In genomic region chr20:49657118-49657901, GRCh38 we compare ENCODE assay signal across 12 cellular contexts. TPM values are rescaled to one million over a fixed set of nuclear protein-coding genes. Genes with fewer than 3 reads are reported as not detected.
DNase-seq lines count a peak whose midpoint lies in the region; ATAC-seq and FAIRE-seq lines count a peak whose summit lies in the region.
"Had no signal": no experiment of that assay in that cellular context is flagged by ENCODE, and none has a peak within 500 bp of the region (broad histone marks: within the 10 kb centered on the region; RNA-seq: fewer than 3 reads in every experiment).

No MANE protein-coding gene starts in this region.

- H3K36me3 Mint-ChIP-seq in immature natural killer cell: peaks cover 20 to 28% (median 20%) of the 10 kb centered on the region in 3 donors

- peak overlapping the region; percentile 40 for H3K4me3 ChIP-seq in adipocyte (ENCODE audit: low read length)
- no peak overlapping the region for H3K4me3 ChIP-seq in small intestine (ENCODE audit: low read depth in 1 of 2, low read length in 2 of 2)
- H3K4me3 ChIP-seq: prostate gland had no signal

- H3K4me1 Mint-ChIP-seq in immature natural killer cell: peaks cover 15 to 28% of the 10 kb centered on the region in 2 donors

- H3K4me1 ChIP-seq in adipocyte (ENCODE audit: control insufficient read depth, insufficient read depth, low read length) (peaks cover 35% of the 10 kb centered on the region), small intestine (ENCODE audit: control insufficient read depth in 2 of 2, insufficient read depth in 1 of 2, low read depth in 1 of 2, low read length in 1 of 2) (peaks cover 18 to 26% of the 10 kb centered on the region in 2 donors)
- H3K4me1 ChIP-seq: prostate gland had no signal

- H3K9me3 ChIP-seq in adipocyte (ENCODE audit: control insufficient read depth, low read length) (no peaks in the 10 kb centered on the region), small intestine (ENCODE audit: control insufficient read depth, low read depth) (no peaks in the 10 kb centered on the region)
- H3K9me3 ChIP-seq: prostate gland had no signal

- FAIRE-seq in small intestine (lab: Jason Lieb, UNC) (no peak), frontal cortex (lab: Jason Lieb, UNC) (no peak)
- FAIRE-seq: TTC549 had no signal

- H3K27ac Mint-ChIP-seq in immature natural killer cell: peak overlapping the region; percentile 47 to 82 (median 76)

- 61 to 68% (median 66%) methylated on average over 8 of the region's 8 CpGs for WGBS in small intestine, 3 donors

- no peaks in the 10 kb centered on the region for H3K9me3 Mint-ChIP-seq in immature natural killer cell

- H3K27me3 ChIP-seq in adipocyte (replicated peaks; ENCODE audit: control insufficient read depth, insufficient read depth, low read length): no peaks in the 10 kb centered on the region
- H3K27me3 ChIP-seq in small intestine (ENCODE audit: control insufficient read depth in 2 of 2, insufficient read depth in 2 of 2, low read length in 2 of 2): no peaks in the 10 kb centered on the region

- peaks cover 33% of the 10 kb centered on the region for H3K36me3 ChIP-seq in adipocyte (ENCODE audit: control insufficient read depth, insufficient read depth, low read length, severe bottlenecking)
- peaks cover 7 to 27% of the 10 kb centered on the region in 2 donors for H3K36me3 ChIP-seq in small intestine (ENCODE audit: control insufficient read depth in 2 of 2, insufficient read depth in 2 of 2, low read length in 2 of 2)
- H3K36me3 ChIP-seq: prostate gland had no signal

- no peaks in the 10 kb centered on the region for H3K27me3 Mint-ChIP-seq in immature natural killer cell (ENCODE audit: low read depth in 3 of 3)

- peak overlapping the region in 1 of 5 donors; percentile 8 for H3K4me3 Mint-ChIP-seq in immature natural killer cell

- H3K27ac ChIP-seq in small intestine (ENCODE audit: low read depth in 1 of 2, low read length in 1 of 2): peak overlapping the region; percentile 6 to 32
- H3K27ac ChIP-seq: prostate gland had no signal

- ATAC-seq in GM21447 (IDR thresholded peaks at IDR 0.05; ENCODE audit: unreplicated experiment): no peak

- DNase-seq in GM04504 (ENCODE audit: low read depth): peak; percentile 44
- DNase-seq in adipocyte (ENCODE audit: low read depth): peak; percentile 51
- DNase-seq in immature natural killer cell: no peak
- peak; percentile 61 for DNase-seq in small intestine
- no peak for DNase-seq in DMS53 (lab: John Stamatoyannopoulos, UW)
- no peak for DNase-seq in frontal cortex (ENCODE audit: low spot score in 2 of 2)
- DNase-seq in NCI-H1417 (lab: John Stamatoyannopoulos, UW): no peak
- DNase-seq: cortex of kidney, GOT3 had no signal

- H3K9ac ChIP-seq in adipocyte (ENCODE audit: low read length): peak overlapping the region; percentile 44

RNA-seq across cellular contexts. Expression of gene B4GALT5, which starts 56.4 kb away (rescaled TPM):
- polyA plus RNA-seq in immature natural killer cell (1 to 10 TPM in 2 of 3 donors, under 1 TPM in 1; 0.35 to 3.2 (median 2.8) TPM), small intestine (10 to 100 TPM; 11.9 to 24.8 (median 16.2) TPM)
- 62.0 TPM for total RNA-seq in frontal cortex

Comparison
In these comparisons a context has a peak if more than half of its experiments do, and no peak if none do; other contexts are left out.
1. DNase-seq: peak in GM04504 (single experiment), adipocyte (single experiment) and small intestine (single experiment); none in immature natural killer cell (0 of 3), DMS53 (single experiment), frontal cortex (0 of 2) and NCI-H1417 (0 of 3).